25 cellular contexts compared by ENCODE assay signal in the genomic region with DNA sequence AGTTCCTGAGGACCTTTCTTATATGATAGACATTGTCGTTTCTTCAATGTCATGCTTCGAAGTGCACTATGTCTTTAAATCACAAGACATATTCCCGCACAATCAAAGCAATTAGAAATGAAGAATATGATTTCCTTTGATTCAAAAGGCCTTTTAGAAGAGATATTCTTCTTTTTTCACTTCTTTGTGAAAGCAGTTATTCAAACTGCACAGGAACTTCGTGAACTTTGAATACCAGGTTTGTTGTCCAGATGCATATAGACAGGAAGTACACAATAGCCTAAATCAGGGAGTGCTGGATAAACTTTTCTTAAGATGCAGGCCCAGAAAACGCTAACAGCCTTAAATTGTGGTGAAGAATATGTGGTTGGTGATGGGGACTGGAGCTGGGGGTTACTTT.
DNase-seq lines count a peak whose midpoint lies in the region; ATAC-seq, FAIRE-seq and TF ChIP-seq lines count a peak whose summit lies in the region.
"Had no signal": no experiment of that assay in that cellular context is flagged by ENCODE, and none has a peak within 500 bp of the region (broad histone marks: within the 10 kb centered on the region; RNA-seq: fewer than 3 reads in every experiment).

No MANE protein-coding gene starts in this region.

- H3F3A ChIP-seq in GM23248 (ENCODE audit: insufficient read depth) = no peaks in the 10 kb centered on the region

- no peak overlapping the region for H3K27ac Mint-ChIP-seq in progenitor cell of endocrine pancreas
- H3K27ac Mint-ChIP-seq: CD14-positive monocyte; CD4-positive, alpha-beta T cell; CD8-positive, alpha-beta memory T cell had no signal

- in situ Hi-C loops in GM23248 (cut with MboI) = no loop called here

- H3K9me3 ChIP-seq in GM23248 (ENCODE audit: low read depth) = no peaks in the 10 kb centered on the region
- H3K9me3 ChIP-seq in effector memory CD4-positive, alpha-beta T cell (ENCODE audit: control insufficient read depth, low read length) = no peaks in the 10 kb centered on the region
- H3K9me3 ChIP-seq: A549; BE2C; BLaER1 treated with 17β-estradiol and CSF1 and Interleukin-3, amounts not matched to agents 10 nM and 100 nM had no signal

- no peaks in the 10 kb centered on the region for H3K27me3 ChIP-seq in GM23248 (replicated peaks; ENCODE audit: insufficient read depth)
- no peaks in the 10 kb centered on the region for H3K27me3 ChIP-seq in effector memory CD4-positive, alpha-beta T cell (replicated peaks; ENCODE audit: control insufficient read depth, insufficient read depth, low read length, poor library complexity, severe bottlenecking)
- H3K27me3 ChIP-seq: BE2C; BLaER1 treated with 17β-estradiol and CSF1 and Interleukin-3, amounts not matched to agents 10 nM and 100 nM had no signal

- no peak overlapping the region for H3K4me2 ChIP-seq in GM23248 (ENCODE audit: unreplicated experiment)
- H3K4me2 ChIP-seq: A549; BLaER1 treated with 17β-estradiol and CSF1 and Interleukin-3, amounts not matched to agents 10 nM and 100 nM had no signal

- peak; percentile 21 for FAIRE-seq in colon (lab: Jason Lieb, UNC)
- FAIRE-seq: A549, GM12891, GM18507, H1 had no signal

- no peak overlapping the region for H3K27ac ChIP-seq in GM23248
- no peak overlapping the region for H3K27ac ChIP-seq in effector memory CD4-positive, alpha-beta T cell (ENCODE audit: insufficient read depth, low read length, poor library complexity, severe bottlenecking)
- H3K27ac ChIP-seq: A549; BLaER1 treated with 17β-estradiol and CSF1 and Interleukin-3, amounts not matched to agents 10 nM and 100 nM had no signal

- no peak overlapping the region for H3K4me3 ChIP-seq in GM23248
- no peak overlapping the region for H3K4me3 ChIP-seq in effector memory CD4-positive, alpha-beta T cell (ENCODE audit: insufficient read depth, low read depth, low read length, poor library complexity, severe bottlenecking)
- H3K4me3 ChIP-seq: A549; BLaER1 treated with 17β-estradiol and CSF1 and Interleukin-3, amounts not matched to agents 10 nM and 100 nM had no signal

- H3K27me3 Mint-ChIP-seq in progenitor cell of endocrine pancreas = no peaks in the 10 kb centered on the region
- H3K27me3 Mint-ChIP-seq: CD4-positive, alpha-beta T cell; CD8-positive, alpha-beta memory T cell had no signal

- H3K9me2 ChIP-seq in GM23248 (ENCODE audit: insufficient read depth) = no peaks in the 10 kb centered on the region

- peak overlapping the region; percentile 30; the same call in 1 of the 2 replicates for H2AFZ ChIP-seq in GM23248

- H3K79me2 ChIP-seq in GM23248 (ENCODE audit: insufficient read depth) = no peaks in the 10 kb centered on the region

- DNase-seq in GM23248 = no peak
- DNase-seq in foreskin melanocyte = peak; percentile 66
- DNase-seq in progenitor cell of endocrine pancreas (ENCODE audit: low spot score, unreplicated experiment) = no peak
- no peak for DNase-seq in effector memory CD4-positive, alpha-beta T cell
- DNase-seq: 8988T; ACHN; AML-193; BE2C; Calu3; CD4-positive, alpha-beta T cell; CD8-positive, alpha-beta memory T cell; COR-L47; DMS53; DMS79 treated with DMSO at 0.1 percent for 48 hours; GF-D8; H7; HCEC 1CT had no signal

- H4K20me1 ChIP-seq in GM23248 (ENCODE audit: insufficient read depth) = no peaks in the 10 kb centered on the region
- H4K20me1 ChIP-seq: BLaER1 treated with 17β-estradiol and CSF1 and Interleukin-3, amounts not matched to agents 10 nM and 100 nM had no signal

- no peak overlapping the region for H3K4me3 Mint-ChIP-seq in progenitor cell of endocrine pancreas (ENCODE audit: low read depth)
- H3K4me3 Mint-ChIP-seq: CD14-positive monocyte; CD4-positive, alpha-beta T cell; CD8-positive, alpha-beta memory T cell had no signal

- no peaks in the 10 kb centered on the region for H3K9me3 Mint-ChIP-seq in progenitor cell of endocrine pancreas (ENCODE audit: low read depth)
- H3K9me3 Mint-ChIP-seq: CD4-positive, alpha-beta T cell had no signal

- H3K9ac ChIP-seq in GM23248 = no peak overlapping the region
- H3K9ac ChIP-seq: BLaER1 treated with 17β-estradiol and CSF1 and Interleukin-3, amounts not matched to agents 10 nM and 100 nM had no signal

- H3K36me3 Mint-ChIP-seq in progenitor cell of endocrine pancreas (ENCODE audit: insufficient read depth) = no peaks in the 10 kb centered on the region
- H3K36me3 Mint-ChIP-seq: CD14-positive monocyte; CD8-positive, alpha-beta memory T cell had no signal

- no peaks in the 10 kb centered on the region for H3K36me3 ChIP-seq in GM23248 (ENCODE audit: low read depth)
- H3K36me3 ChIP-seq in effector memory CD4-positive, alpha-beta T cell (ENCODE audit: control insufficient read depth, insufficient read depth, low read length) = no peaks in the 10 kb centered on the region
- H3K36me3 ChIP-seq: BE2C; BLaER1 treated with 17β-estradiol and CSF1 and Interleukin-3, amounts not matched to agents 10 nM and 100 nM had no signal

- no peaks in the 10 kb centered on the region for H3K4me1 Mint-ChIP-seq in progenitor cell of endocrine pancreas (ENCODE audit: low read depth)
- H3K4me1 Mint-ChIP-seq: CD14-positive monocyte; CD8-positive, alpha-beta memory T cell had no signal

- no peak for ATAC-seq in GM21515 (IDR thresholded peaks at IDR 0.05; ENCODE audit: unreplicated experiment)
- ATAC-seq: A549 had no signal

- peaks cover 11% of the 10 kb centered on the region for H3K4me1 ChIP-seq in GM23248 (ENCODE audit: insufficient read depth)
- no peaks in the 10 kb centered on the region for H3K4me1 ChIP-seq in effector memory CD4-positive, alpha-beta T cell (ENCODE audit: control insufficient read depth, insufficient read depth, low read length, poor library complexity, severe bottlenecking)
- H3K4me1 ChIP-seq: A549; BE2C; BLaER1 treated with 17β-estradiol and CSF1 and Interleukin-3, amounts not matched to agents 10 nM and 100 nM had no signal

- WGBS in GM23248 (ENCODE audit: low coverage in 1 of 2, low lambda C conversion rate in 2 of 2, missing lambda C conversion rate in 2 of 2), 2 experiments = 69 to 70% methylated on average over 5 of the region's 5 CpGs

- no peak for TF ChIP-seq CTCF in progenitor cell of endocrine pancreas (IDR thresholded peaks at IDR 0.05; ENCODE audit: unreplicated experiment)
